17 cellular contexts compared by ENCODE assay signal in the genomic region with DNA sequence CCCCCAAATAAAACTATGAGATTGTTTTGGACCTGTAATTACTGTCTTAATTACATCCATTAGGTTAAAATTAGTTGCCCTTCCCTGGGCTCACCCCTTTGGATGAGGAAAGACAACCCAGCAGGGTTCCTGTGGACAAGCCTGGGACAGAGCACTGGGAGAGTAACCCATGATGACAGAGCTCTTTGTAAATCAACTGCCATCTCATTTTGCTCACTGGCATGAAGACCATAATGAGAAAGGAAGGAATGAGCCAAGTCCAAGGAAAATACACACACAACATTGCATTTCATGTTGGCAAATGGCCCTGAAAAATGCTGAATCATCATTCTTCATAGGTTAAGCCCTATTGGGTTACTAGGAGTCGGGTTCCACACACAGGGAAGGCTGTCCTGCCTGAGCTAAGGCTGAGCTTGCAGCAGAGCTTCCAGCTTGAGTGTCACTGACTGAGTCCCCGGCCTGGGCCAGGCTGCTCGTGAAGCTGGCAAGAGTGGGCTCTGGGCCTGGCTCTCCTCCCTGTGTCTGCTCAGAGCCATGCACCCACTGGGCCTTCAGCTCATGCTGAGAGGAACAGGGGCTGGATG.
DNase-seq lines count a peak whose midpoint lies in the region; TF ChIP-seq lines count a peak whose summit lies in the region.
"Had no signal": no experiment of that assay in that cellular context is flagged by ENCODE, and none has a peak within 500 bp of the region (broad histone marks: within the 10 kb centered on the region; RNA-seq: fewer than 3 reads in every experiment).

No MANE protein-coding gene starts in this region.

- no peak overlapping the region for H3K4me3 ChIP-seq in astrocyte of the cerebellum (ENCODE audit: low read depth, low read length)
- H3K4me3 ChIP-seq: SJCRH30 had no signal

- peak; percentile 58 for DNase-seq in COR-L47 (lab: John Stamatoyannopoulos, UW)
- DNase-seq in NCI-H1092 treated with DMSO at 0.1 percent for 48 hours (lab: John Stamatoyannopoulos, UW): peak; percentile 64
- peak; percentile 77 for DNase-seq in astrocyte of the cerebellum (ENCODE audit: low read depth)
- peak; percentile 47 for DNase-seq in left kidney (ENCODE audit: low read depth, low spot score)
- no peak for DNase-seq in KBM-7
- DNase-seq in globus pallidus (ENCODE audit: low spot score): no peak
- DNase-seq in GM10266 (ENCODE audit: extremely low spot score): no peak
- DNase-seq in iPS-NIHi7 (ENCODE audit: extremely low spot score): no peak
- DNase-seq: activated CD8-positive, alpha-beta T cell treated with anti-CD3 and anti-CD28 coated beads for 36 hours; activated gamma-delta T cell; caudate nucleus; hippocampal formation; naive B cell; NK-92 treated with Interleukin-12 subunit alpha and Interleukin-12 subunit beta, amount 100 ng/mL, for 24 hours; SJCRH30; stimulated activated CD4-positive, alpha-beta T cell treated with anti-CD3 and anti-CD28 coated beads, Interleukin-2, amount 100 ng/mL, for 48 hours; trophoblast cell had no signal

- no peak for TF ChIP-seq CTCF in astrocyte of the cerebellum (IDR thresholded peaks at IDR 0.05; ENCODE audit: low read depth, low read length, missing control alignments)
- no peak for TF ChIP-seq CTCF in GM10266 (IDR thresholded peaks at IDR 0.05; ENCODE audit: control insufficient read depth, insufficient read depth, low read depth, missing control alignments)

- in situ Hi-C loops in astrocyte of the cerebellum (cut with HindIII; ENCODE audit: low sequenced_read_pairs) (no loop called here), KBM-7 (cut with MboI; ENCODE audit: low pct_unique_long_range_greater_than_20kb, low sequenced_read_pairs) (no loop called here)

Comparison
In these comparisons a context has a peak if more than half of its experiments do, and no peak if none do; other contexts are left out.
1. DNase-seq: peak in COR-L47 (single experiment), NCI-H1092 treated with DMSO at 0.1 percent for 48 hours (single experiment), astrocyte of the cerebellum (single experiment) and left kidney (single experiment); none in KBM-7 (single experiment), globus pallidus (single experiment), GM10266 (single experiment) and iPS-NIHi7 (single experiment).